In the genomic region with DNA sequence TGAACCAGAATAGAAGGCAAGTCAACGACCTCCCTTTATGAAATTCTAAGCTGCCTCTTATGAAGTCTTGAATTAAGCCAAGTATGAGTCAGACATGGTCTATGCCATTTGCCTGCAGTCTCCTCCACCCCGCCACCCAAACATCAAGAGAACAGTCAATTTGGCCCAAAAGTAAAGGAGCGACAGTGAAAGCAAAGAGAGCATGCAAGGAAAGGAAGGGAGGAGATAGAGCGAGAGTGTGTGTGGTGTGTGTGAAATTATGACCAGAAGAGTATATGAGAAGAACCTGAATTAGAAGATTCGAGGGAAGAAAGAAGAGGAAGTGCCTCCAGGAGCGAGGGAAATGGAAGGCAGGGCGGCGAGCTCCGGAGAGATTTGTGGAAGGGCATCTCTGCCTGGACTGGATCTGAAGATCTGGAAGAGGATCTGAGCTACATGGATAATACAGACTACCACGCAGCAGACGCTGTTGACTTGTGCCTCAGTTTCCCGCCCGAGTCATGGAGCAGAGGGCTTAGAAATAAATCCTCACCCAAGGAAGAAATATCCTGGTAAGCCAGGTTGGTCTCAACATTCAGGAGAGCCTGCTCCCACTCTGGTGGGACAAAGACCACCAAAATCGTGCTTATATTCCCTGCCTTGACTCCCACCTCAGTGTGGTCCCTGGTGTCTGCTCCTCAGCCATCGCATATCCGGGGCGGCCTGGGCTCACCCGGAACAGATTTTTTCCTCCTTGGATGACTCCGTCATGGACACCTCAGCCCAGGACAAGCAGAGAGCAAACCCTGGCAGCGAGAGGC, we compare ENCODE assay signal across 8 cellular contexts. TPM values are rescaled to one million over a fixed set of nuclear protein-coding genes. Genes with fewer than 3 reads are reported as not detected.
A peak's percentile ranks its signal among the peaks of the same experiment; 100 is the strongest.
DNase-seq lines count a peak whose midpoint lies in the region; ATAC-seq, FAIRE-seq and TF ChIP-seq lines count a peak whose summit lies in the region.

No MANE protein-coding gene starts in this region.

- TF ChIP-seq EP300 in A549 (IDR thresholded peaks at IDR 0.05) = no peak

- H3K4me2 ChIP-seq in A549 = peak overlapping the region; percentile 94

- H3K4me3 ChIP-seq in A549 (peak overlapping the region; percentile 89), body of pancreas (peak overlapping the region; percentile 75 to 85), subcutaneous abdominal adipose tissue (ENCODE audit: low read depth in 1 of 5, low read length in 5 of 5) (peak overlapping the region; percentile 94 to 100 (median 97))

- DNase-seq in A549 (ENCODE audit: low read depth in 1 of 2, low spot score in 1 of 2) = peak in 1 of 2 experiments; percentile 5
- DNase-seq in NOMO-1 treated with dmso at 0.1 percent for 144 hours (lab: John Stamatoyannopoulos, UW; ENCODE audit: unreplicated experiment) = peak; percentile 47
- DNase-seq in body of pancreas = no peak
- peak in 1 of 2 donors; percentile 36 for DNase-seq in left colon
- DNase-seq in AG08395 (ENCODE audit: low spot score) = no peak

- ATAC-seq in A549 (no peak), GM19328 (IDR thresholded peaks at IDR 0.05; ENCODE audit: unreplicated experiment) (peak; percentile 34), body of pancreas (no peak), left colon (peak; percentile 35), HG03095 (IDR thresholded peaks at IDR 0.05; ENCODE audit: unreplicated experiment) (no peak)

- 4% methylated on average over 19 of the region's 20 CpGs for WGBS in A549 (ENCODE audit: missing lambda C conversion rate)
- WGBS in body of pancreas, 2 donors = 2 to 4% methylated on average over 18 to 20 of the region's 20 CpGs

- peak overlapping the region; percentile 98 to 99 for H3K27ac ChIP-seq in A549
- H3K27ac ChIP-seq in body of pancreas = peak overlapping the region; percentile 82 to 94 (median 87)
- H3K27ac ChIP-seq in subcutaneous abdominal adipose tissue (ENCODE audit: low read depth, low read length) = peak overlapping the region; percentile 95

- no peaks in the 10 kb centered on the region for H3K9me3 ChIP-seq in A549
- no peaks in the 10 kb centered on the region for H3K9me3 ChIP-seq in body of pancreas
- no peaks in the 10 kb centered on the region for H3K9me3 ChIP-seq in subcutaneous abdominal adipose tissue (ENCODE audit: control insufficient read depth in 5 of 5, low read length in 5 of 5)

- no peaks in the 10 kb centered on the region for H3K27me3 ChIP-seq in body of pancreas
- no peaks in the 10 kb centered on the region for H3K27me3 ChIP-seq in subcutaneous abdominal adipose tissue (ENCODE audit: control insufficient read depth in 5 of 5, insufficient read depth in 4 of 5, low read length in 5 of 5)

- H3K9ac ChIP-seq in subcutaneous abdominal adipose tissue (ENCODE audit: low read length in 5 of 5) = peak overlapping the region; percentile 90 to 100 (median 99)

- TF ChIP-seq RAD21 in A549 (conservative IDR thresholded peaks at IDR 0.05 in 1 of 2, IDR thresholded peaks at IDR 0.05 in 1 of 2) = no peak

- intact Hi-C loops in body of pancreas (cut with DNase I) (no loop called here), left colon (cut with DNase I, micrococcal nuclease) (no loop called here)

- H3K36me3 ChIP-seq in body of pancreas (replicated peaks in 1 of 2; ENCODE audit: insufficient read depth in 1 of 2, low read depth in 2 of 2) = peaks cover 0 to 2% of the 10 kb centered on the region in 2 donors
- H3K36me3 ChIP-seq in subcutaneous abdominal adipose tissue (ENCODE audit: control insufficient read depth in 5 of 5, insufficient read depth in 5 of 5, low read length in 5 of 5) = peaks cover 14 to 32% (median 27%) of the 10 kb centered on the region in 5 donors

- POLR2A ChIA-PET in A549 (lab: Yijun Ruan, JAX) = interaction anchor here (0.9 to 1.5 kb wide), 4 partner anchors 10 to 263 kb away, joined by 3 to 9 read pairs (median 3); partner anchors contain the start of gene GPAM

- peaks cover 17% of the 10 kb centered on the region for H3K4me1 ChIP-seq in A549
- H3K4me1 ChIP-seq in body of pancreas = peaks cover 24% of the 10 kb centered on the region
- H3K4me1 ChIP-seq in subcutaneous abdominal adipose tissue (ENCODE audit: control insufficient read depth in 5 of 5, insufficient read depth in 5 of 5, low read length in 5 of 5) = peaks cover 3 to 29% (median 25%) of the 10 kb centered on the region in 5 donors

- TF ChIP-seq CTCF in A549 (IDR thresholded peaks at IDR 0.05) (no peak), body of pancreas (IDR thresholded peaks at IDR 0.05) (no peak)

- CTCF ChIA-PET in A549 (lab: Yijun Ruan, JAX) = interaction anchor here (0.9 to 1.3 kb wide), 5 partner anchors 10 to 309 kb away, joined by 3 to 5 read pairs (median 3); no protein-coding TSS in a partner anchor

- TF ChIP-seq POLR2A in A549 (IDR thresholded peaks at IDR 0.05; ENCODE audit: low read length) (no peak), body of pancreas (IDR thresholded peaks at IDR 0.05) (no peak)

- FAIRE-seq in A549 (lab: Jason Lieb, UNC) = no peak

TF ChIP-seq in A549, 52 proteins besides CTCF, POLR2A, EP300 and RAD21:
- peak; percentile 81; the same call in 1 of the 2 replicates for TF ChIP-seq PHF8 (IDR thresholded peaks at IDR 0.05; ENCODE audit: borderline replicate concordance, low read depth)
- no peak for TF ChIP-seq RCOR1 (IDR thresholded peaks at IDR 0.05; ENCODE audit: low read depth, low read length)

RNA-seq across cellular contexts. Expression of gene ZDHHC6, which starts 0.5 kb away (rescaled TPM):
- polyA plus RNA-seq in A549 (2011; rRNA removed) (43.0 and 57.0 TPM in 2 replicates), A549 (2017; fragmentation: RNase III; extraction: RNeasy Plus Mini Kit Qiagen cat#74134 plus additional on column Dnase treatment) (37.2 to 40.4 TPM (median 38.2 TPM) in 3 replicates)
- 11.6 and 14.2 TPM in 2 replicates for polyA plus RNA-seq in A549 (2012; cell fraction: cytosol; rRNA removed)
- 9.9 and 17.5 TPM in 2 replicates for polyA plus RNA-seq in A549 (2012; cell fraction: nucleus; rRNA removed)
- 15.9 and 16.8 TPM in 2 replicates for polyA minus RNA-seq in A549 (2011; rRNA and poly(A)+ RNA removed)
- total RNA-seq in body of pancreas (10 to 100 TPM; 12.2 to 14.5 TPM), left colon (10 to 100 TPM; 31.7 to 34.0 TPM)

RNA-seq across cellular contexts. Expression of gene VTI1A, which starts 0.8 kb away (rescaled TPM):
- 20.3 and 25.3 TPM in 2 replicates for polyA plus RNA-seq in A549 (2011; rRNA removed)
- polyA plus RNA-seq in A549 (2012; cell fraction: cytosol; rRNA removed) = 6.8 and 7.3 TPM in 2 replicates
- polyA plus RNA-seq in A549 (2012; cell fraction: nucleus; rRNA removed) = 10.6 and 19.1 TPM in 2 replicates
- 16.7 to 17.2 TPM (median 17.0 TPM) in 3 replicates for polyA plus RNA-seq in A549 (2017; fragmentation: RNase III; extraction: RNeasy Plus Mini Kit Qiagen cat#74134 plus additional on column Dnase treatment)
- 16.5 and 19.8 TPM in 2 replicates for polyA minus RNA-seq in A549 (2011; rRNA and poly(A)+ RNA removed)
- 10 to 100 TPM; 28.3 to 84.4 TPM for total RNA-seq in body of pancreas
- total RNA-seq in left colon = 10 to 100 TPM; 44.4 to 52.8 TPM

Comparison
In these comparisons a context has a peak if more than half of its experiments do, and no peak if none do; other contexts are left out.
1. ATAC-seq: peak in GM19328 (single experiment) and left colon (single experiment); none in A549 (0 of 2), body of pancreas (single experiment) and HG03095 (single experiment).
2. Peak in every context shown above with its lines, with median percentiles within 50 percentile points of each other: H3K27ac ChIP-seq and H3K4me3 ChIP-seq.